ENCODE assay signal across 8 cellular contexts in genomic region chr19:55674459-55674840, GRCh38. TPM values are rescaled to one million over a fixed set of nuclear protein-coding genes. Genes with fewer than 3 reads are reported as not detected.
DNase-seq lines count a peak whose midpoint lies in the region; ATAC-seq and TF ChIP-seq lines count a peak whose summit lies in the region.

No MANE protein-coding gene starts in this region.

- no CpG with 5 or more reads among the region's 17 CpGs for WGBS in neuronal stem cell (ENCODE audit: extremely low coverage in 2 of 2, insufficient read length in 2 of 2, insufficient replicate concordance in 1 of 2), 2 donors

- no peak for ATAC-seq in PC-3
- no peak for ATAC-seq in GM19467 (IDR thresholded peaks at IDR 0.05; ENCODE audit: unreplicated experiment)

- H2BK5ac ChIP-seq in neuronal stem cell (ENCODE audit: low read length): no peak overlapping the region

- H3K27me3 ChIP-seq in Caco-2 (replicated peaks; ENCODE audit: control insufficient read depth, insufficient read depth, low read length): no peaks in the 10 kb centered on the region
- H3K27me3 ChIP-seq in PC-3 (ENCODE audit: low read length): no peaks in the 10 kb centered on the region
- no peaks in the 10 kb centered on the region for H3K27me3 ChIP-seq in endocrine pancreas (ENCODE audit: control insufficient read depth, insufficient read depth, low read length)
- H3K27me3 ChIP-seq in neuronal stem cell (ENCODE audit: control insufficient read depth in 3 of 3, insufficient read depth in 3 of 3, low read depth in 1 of 3, low read length in 3 of 3): no peaks in the 10 kb centered on the region

- peaks cover 19% of the 10 kb centered on the region for H3K79me1 ChIP-seq in neuronal stem cell (ENCODE audit: low read depth, low read length)

- CTCF ChIA-PET in Caco-2 (lab: Charles Lee) (no interaction called here), PC-3 (lab: Charles Lee) (no interaction called here)

- H3K9me2 ChIP-seq in PC-3 (replicated peaks; ENCODE audit: low read length): no peaks in the 10 kb centered on the region

- no peaks in the 10 kb centered on the region for H3K27me3 Mint-ChIP-seq in Caco-2 (ENCODE audit: insufficient read depth, unreplicated experiment)

- peaks cover 37% of the 10 kb centered on the region for H4K20me1 ChIP-seq in PC-3 (ENCODE audit: low read length)

- peaks cover 52% of the 10 kb centered on the region for H3K4me1 Mint-ChIP-seq in Caco-2 (ENCODE audit: low read depth, unreplicated experiment)

- POLR2A ChIA-PET in Caco-2 (lab: Charles Lee) (interaction anchor here (0.7 kb wide), 1 partner anchor 19 kb away, joined by 8 read pairs; the partner anchor contains the start of gene U2AF2), PC-3 (lab: Charles Lee; ENCODE audit: unreplicated experiment) (no interaction called here)

- H3K9ac ChIP-seq in PC-3 (ENCODE audit: low read length) (peak overlapping the region; percentile 88), endocrine pancreas (ENCODE audit: control insufficient read depth, insufficient read depth, low read length) (peak overlapping the region; percentile 57), neuronal stem cell (ENCODE audit: low read depth, low read length, poor library complexity) (peak overlapping the region; percentile 89)

- H3K4ac ChIP-seq in neuronal stem cell (ENCODE audit: low read length): no peak overlapping the region

- peak overlapping the region; percentile 76 for H3K4me3 ChIP-seq in Caco-2 (ENCODE audit: low read depth, low read length)
- peak overlapping the region; percentile 85 for H3K4me3 ChIP-seq in PC-3 (ENCODE audit: low read length)
- no peak overlapping the region for H3K4me3 ChIP-seq in endocrine pancreas (ENCODE audit: control insufficient read depth, insufficient read depth, low read length)
- H3K4me3 ChIP-seq in neuronal stem cell (ENCODE audit: low read length in 2 of 2): peak overlapping the region; percentile 83 to 92

- no peak overlapping the region for H4K8ac ChIP-seq in neuronal stem cell (ENCODE audit: low read depth, low read length)

- no peak overlapping the region for H3K18ac ChIP-seq in neuronal stem cell (ENCODE audit: low read length)

- TF ChIP-seq CTCF in Caco-2 (IDR thresholded peaks at IDR 0.05; ENCODE audit: insufficient read depth in 1 of 2, low read depth in 1 of 2, low read length in 1 of 2, severe bottlenecking in 1 of 2, unreplicated experiment in 1 of 2) (no peak), PC-3 (conservative IDR thresholded peaks at IDR 0.05; ENCODE audit: low read depth, low read length) (no peak)

- DNase-seq in Caco-2 (no peak), PC-3 (no peak), neuronal stem cell (ENCODE audit: low spot score) (no peak), C1 segment of cervical spinal cord (lab: John Stamatoyannopoulos, UW) (no peak), DMS79 (lab: John Stamatoyannopoulos, UW) (no peak), ecto neural progenitor cell (ENCODE audit: low spot score) (no peak)

- H3K14ac ChIP-seq in neuronal stem cell (ENCODE audit: low read length): no peak overlapping the region

- H3K4me2 ChIP-seq in PC-3 (ENCODE audit: low read length) (peak overlapping the region; percentile 90), neuronal stem cell (ENCODE audit: insufficient read depth, low read length, poor library complexity, severe bottlenecking) (peak overlapping the region; percentile 52)

- TSS peak; percentile 57 for BruUV-seq in Caco-2 (replicated peaks; lab: Mats Ljungman, UMichigan)
- no TSS peak for BruUV-seq in PC-3 (replicated peaks; lab: Mats Ljungman, UMichigan)

- intact Hi-C loops in Caco-2 (cut with micrococcal nuclease; ENCODE audit: unreplicated experiment): loop anchor here (2.0 kb wide), 1 partner anchor 20 kb away; the partner anchor contains the start of gene U2AF2
- intact Hi-C loops in PC-3 (cut with micrococcal nuclease): no loop called here

- no peak overlapping the region for H2BK12ac ChIP-seq in neuronal stem cell (ENCODE audit: low read length)

- peaks cover 10% of the 10 kb centered on the region for H3K36me3 ChIP-seq in Caco-2 (ENCODE audit: control insufficient read depth, insufficient read depth, low read length)
- H3K36me3 ChIP-seq in PC-3 (ENCODE audit: low read depth, low read length): peaks cover 35% of the 10 kb centered on the region
- H3K36me3 ChIP-seq in endocrine pancreas (ENCODE audit: control insufficient read depth, insufficient read depth, low read length): peaks cover 11% of the 10 kb centered on the region
- H3K36me3 ChIP-seq in neuronal stem cell (replicated peaks in 1 of 2; ENCODE audit: control insufficient read depth in 2 of 2, insufficient read depth in 2 of 2, low read length in 2 of 2): peaks cover 35 to 70% of the 10 kb centered on the region in 2 donors

- peak overlapping the region; percentile 62 for H3K27ac ChIP-seq in PC-3 (ENCODE audit: low read length)
- H3K27ac ChIP-seq in neuronal stem cell (replicated peaks; ENCODE audit: low read length): no peak overlapping the region

- H3K36me3 Mint-ChIP-seq in Caco-2 (ENCODE audit: insufficient read depth, unreplicated experiment): peaks cover 94% of the 10 kb centered on the region

- H3K9me3 Mint-ChIP-seq in Caco-2 (ENCODE audit: unreplicated experiment): no peaks in the 10 kb centered on the region

- H2BK120ac ChIP-seq in neuronal stem cell (ENCODE audit: low read depth, low read length): no peak overlapping the region

- no peak overlapping the region for H4K91ac ChIP-seq in neuronal stem cell (ENCODE audit: low read depth, low read length, poor library complexity)

- H3K9me3 ChIP-seq in Caco-2 (no peaks in the 10 kb centered on the region), PC-3 (ENCODE audit: low read length) (no peaks in the 10 kb centered on the region), endocrine pancreas (ENCODE audit: control insufficient read depth, low read length) (no peaks in the 10 kb centered on the region), neuronal stem cell (replicated peaks in 1 of 2; ENCODE audit: control insufficient read depth in 2 of 2, insufficient read depth in 1 of 2, low read depth in 1 of 2, low read length in 2 of 2) (no peaks in the 10 kb centered on the region)

- peak overlapping the region; percentile 92 for H3K27ac Mint-ChIP-seq in Caco-2 (ENCODE audit: unreplicated experiment)

- H3K4me3 Mint-ChIP-seq in Caco-2 (ENCODE audit: unreplicated experiment): peak overlapping the region; percentile 94

- H3K23ac ChIP-seq in neuronal stem cell (ENCODE audit: low read depth, low read length, poor library complexity): no peak overlapping the region

- peaks cover 12% of the 10 kb centered on the region for H3F3A ChIP-seq in PC-3 (ENCODE audit: low read length, unreplicated experiment)

- H2BK15ac ChIP-seq in neuronal stem cell (ENCODE audit: low read length): no peak overlapping the region

- H3K79me2 ChIP-seq in PC-3 (ENCODE audit: low read length): peaks cover 86% of the 10 kb centered on the region

- no peak overlapping the region for H2AK5ac ChIP-seq in neuronal stem cell (ENCODE audit: low read depth, low read length)

- H3K4me1 ChIP-seq in Caco-2: peaks cover 30% of the 10 kb centered on the region
- peaks cover 23% of the 10 kb centered on the region for H3K4me1 ChIP-seq in PC-3 (ENCODE audit: insufficient read depth, low read length)
- no peaks in the 10 kb centered on the region for H3K4me1 ChIP-seq in endocrine pancreas (ENCODE audit: control insufficient read depth, insufficient read depth, low read length)
- peaks cover 8 to 23% of the 10 kb centered on the region in 2 donors for H3K4me1 ChIP-seq in neuronal stem cell (ENCODE audit: control insufficient read depth in 2 of 2, insufficient read depth in 1 of 2, low read depth in 1 of 2, low read length in 2 of 2)

- H2AFZ ChIP-seq in PC-3 (ENCODE audit: low read length): peak overlapping the region; percentile 32; the same call in 1 of the 2 replicates
- H2AFZ ChIP-seq in neuronal stem cell (ENCODE audit: low read length): peak overlapping the region; percentile 62

RNA-seq across cellular contexts. Expression of gene EPN1, which starts 0.6 kb away (rescaled TPM):
- total RNA-seq in Caco-2 (2022) (197 and 201 TPM in 2 replicates), PC-3 (2014; rRNA removed) (203 and 240 TPM in 2 replicates)
- 91.8 TPM for polyA plus RNA-seq in neuronal stem cell (2013, experiment 1 of 2)
- polyA plus RNA-seq in neuronal stem cell (2013, experiment 2 of 2): 89.2 TPM

RNA-seq across cellular contexts. Expression of gene U2AF2, which starts 19.6 kb away (rescaled TPM):
- 289 TPM in 2 replicates for total RNA-seq in Caco-2 (2022)
- total RNA-seq in PC-3 (2014; rRNA removed): 343 and 360 TPM in 2 replicates
- polyA plus RNA-seq in neuronal stem cell (2013, experiment 1 of 2): 155 TPM
- polyA plus RNA-seq in neuronal stem cell (2013, experiment 2 of 2): 147 TPM

RNA-seq across cellular contexts. Expression of gene CCDC106, which starts 26.4 kb away (rescaled TPM):
- total RNA-seq in Caco-2 (2022) (17.4 and 17.6 TPM in 2 replicates), PC-3 (2014; rRNA removed) (36.0 and 41.4 TPM in 2 replicates)
- 19.8 TPM for polyA plus RNA-seq in neuronal stem cell (2013, experiment 1 of 2)
- 19.8 TPM for polyA plus RNA-seq in neuronal stem cell (2013, experiment 2 of 2)

RNA-seq across cellular contexts. Expression of gene ZNF581, which starts 31.0 kb away (rescaled TPM):
- total RNA-seq in Caco-2 (2022): 46.2 and 47.4 TPM in 2 replicates
- total RNA-seq in PC-3 (2014; rRNA removed): 25.6 and 37.5 TPM in 2 replicates
- polyA plus RNA-seq in neuronal stem cell (2013, experiment 1 of 2): 37.9 TPM
- polyA plus RNA-seq in neuronal stem cell (2013, experiment 2 of 2): 37.2 TPM

RNA-seq across cellular contexts. Expression of gene ZNF580, which starts 33.6 kb away (rescaled TPM):
- total RNA-seq in Caco-2 (2022) (38.5 and 41.4 TPM in 2 replicates), PC-3 (2014; rRNA removed) (15.2 and 23.9 TPM in 2 replicates)
- 42.3 TPM for polyA plus RNA-seq in neuronal stem cell (2013, experiment 1 of 2)
- 43.4 TPM for polyA plus RNA-seq in neuronal stem cell (2013, experiment 2 of 2)
